Comparison of ENCODE assay signal across 8 cellular contexts in the genomic region with DNA sequence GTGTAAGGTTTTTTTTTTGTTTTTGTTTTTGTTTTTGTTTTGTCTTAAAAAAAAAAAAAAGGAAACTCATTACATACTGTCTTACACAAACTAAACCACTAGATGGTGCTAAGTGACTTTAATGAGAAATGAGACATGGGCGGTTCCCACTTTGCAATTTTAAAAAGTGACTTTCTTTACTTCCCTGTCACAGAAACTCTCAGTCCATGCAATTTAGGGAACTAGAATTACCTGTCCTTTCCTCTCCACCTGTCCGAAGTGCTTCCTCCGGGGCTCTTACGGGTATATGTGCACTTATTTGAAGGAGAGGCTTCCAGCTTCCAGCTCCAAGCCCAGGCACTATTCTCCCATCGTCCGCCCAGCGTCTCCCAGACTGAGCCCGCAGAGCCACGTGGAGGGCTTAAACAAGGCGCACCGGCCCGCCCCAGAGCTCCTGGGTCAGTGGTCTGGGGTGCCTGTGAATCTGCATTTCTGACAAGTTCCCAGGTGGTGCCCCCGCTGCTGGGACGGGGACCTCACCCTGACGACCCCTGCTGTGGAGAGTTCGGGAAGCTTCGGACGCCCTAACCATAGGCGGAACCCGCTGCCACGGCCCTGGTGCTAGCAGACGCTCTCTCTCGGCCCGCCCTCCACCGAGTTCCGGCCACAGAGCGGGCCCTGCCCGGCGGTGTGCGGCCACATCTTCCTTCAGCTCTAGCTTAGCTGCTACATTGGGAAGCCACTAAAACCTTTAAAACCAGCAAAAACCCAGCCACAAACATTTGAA. TPM values are rescaled to one million over a fixed set of nuclear protein-coding genes. Genes with fewer than 3 reads are reported as not detected.
DNase-seq lines count a peak whose midpoint lies in the region; ATAC-seq, FAIRE-seq and TF ChIP-seq lines count a peak whose summit lies in the region.

No MANE protein-coding gene starts in this region.

- no peaks in the 10 kb centered on the region for H3K27me3 ChIP-seq in ovary

- H3K27ac Mint-ChIP-seq in activated naive CD4-positive, alpha-beta T cell treated with anti-CD3 and anti-CD28 coated beads, Interleukin-2, amount 10 ng/mL, durations not matched to agents 7 days and 5 days: peak overlapping the region; percentile 93

- peak; percentile 37 for DNase-seq in Daoy (ENCODE audit: low read depth)
- DNase-seq in HuH-7 (ENCODE audit: low spot score): peak; percentile 66
- DNase-seq in RKO (ENCODE audit: low spot score): peak; percentile 81
- DNase-seq in activated naive CD4-positive, alpha-beta T cell treated with anti-CD3 and anti-CD28 coated beads, Interleukin-2, amount 10 ng/mL, durations not matched to agents 7 days and 5 days: peak; percentile 69
- DNase-seq in head of caudate nucleus: peak in 33 of 42 donors; percentile 7 to 65 (median 27)
- DNase-seq in ovary: peak; percentile 46 to 75 (median 58)
- peak; percentile 36 for DNase-seq in urothelium cell line (ENCODE audit: low spot score)

- CTCF ChIA-PET in activated naive CD4-positive, alpha-beta T cell treated with anti-CD3 and anti-CD28 coated beads, Interleukin-2, amount 10 ng/mL, durations not matched to agents 7 days and 5 days (lab: Charles Lee): interaction anchor here (1.1 to 3.3 kb wide), 18 partner anchors 9 to 515 kb away, joined by 3 to 18 read pairs (median 8); a partner anchor contains a TSS

- no peak for TF ChIP-seq EP300 in ovary (IDR thresholded peaks at IDR 0.05)

- 0 to 2% (median 1%) methylated on average over 30 of the region's 30 CpGs for WGBS in ovary, 3 donors

- intact Hi-C loops in head of caudate nucleus (cut with DNase I) (no loop called here), ovary (cut with DNase I) (loop anchor here (5.0 to 10.0 kb wide), 6 partner anchors 390 to 492 kb away; no protein-coding TSS in a partner anchor)

- peaks cover 2% of the 10 kb centered on the region for H3K9me3 Mint-ChIP-seq in activated naive CD4-positive, alpha-beta T cell treated with anti-CD3 and anti-CD28 coated beads, Interleukin-2, amount 10 ng/mL, durations not matched to agents 7 days and 5 days

- no peak for FAIRE-seq in urothelium cell line (lab: Jason Lieb, UNC)

- peak; percentile 54 to 73 (median 71) for TF ChIP-seq CTCF in ovary (IDR thresholded peaks at IDR 0.05)

- TF ChIP-seq POLR2A in ovary (IDR thresholded peaks at IDR 0.05): no peak

- peak; percentile 70 for ATAC-seq in GM21529 (IDR thresholded peaks at IDR 0.05; ENCODE audit: unreplicated experiment)

- H3K36me3 Mint-ChIP-seq in activated naive CD4-positive, alpha-beta T cell treated with anti-CD3 and anti-CD28 coated beads, Interleukin-2, amount 10 ng/mL, durations not matched to agents 7 days and 5 days: peaks cover 2% of the 10 kb centered on the region

- H3K4me3 ChIP-seq in ovary: peak overlapping the region; percentile 42

- no peaks in the 10 kb centered on the region for H3K9me3 ChIP-seq in ovary

- H3K4me1 ChIP-seq in ovary (ENCODE audit: insufficient read depth): peaks cover 2% of the 10 kb centered on the region

- H3K4me3 Mint-ChIP-seq in activated naive CD4-positive, alpha-beta T cell treated with anti-CD3 and anti-CD28 coated beads, Interleukin-2, amount 10 ng/mL, durations not matched to agents 7 days and 5 days: peak overlapping the region; percentile 84

- peaks cover 46% of the 10 kb centered on the region for H3K27me3 Mint-ChIP-seq in activated naive CD4-positive, alpha-beta T cell treated with anti-CD3 and anti-CD28 coated beads, Interleukin-2, amount 10 ng/mL, durations not matched to agents 7 days and 5 days

- H3K36me3 ChIP-seq in ovary: no peaks in the 10 kb centered on the region

- H3K27ac ChIP-seq in ovary: peak overlapping the region in 1 of 2 donors; percentile 6

- peaks cover 65% of the 10 kb centered on the region for H3K4me1 Mint-ChIP-seq in activated naive CD4-positive, alpha-beta T cell treated with anti-CD3 and anti-CD28 coated beads, Interleukin-2, amount 10 ng/mL, durations not matched to agents 7 days and 5 days

RNA-seq across cellular contexts. Expression of a gene that starts 26.1 kb away (rescaled TPM):
- 0.42 and 4.2 TPM in 2 replicates for total RNA-seq in Daoy (2014; rRNA removed; shearing (Covaris generic))
- 1 to 10 TPM in 6 of 7 donors, under 1 TPM in 1; 0.92 to 4.9 (median 1.3) TPM for total RNA-seq in ovary
- 1 to 10 TPM; 1.5 to 4.1 TPM for polyA plus RNA-seq in ovary

Comparison
In these comparisons a context has a peak if more than half of its experiments do, and no peak if none do; other contexts are left out.
1. DNase-seq: peak in every context shown above with its lines; median percentile 81 in RKO; 69 in activated naive CD4-positive, alpha-beta T cell treated with anti-CD3 and anti-CD28 coated beads, Interleukin-2, amount 10 ng/mL, durations not matched to agents 7 days and 5 days; 66 in HuH-7; 58 in ovary; 37 in Daoy; 36 in urothelium cell line; 27 in head of caudate nucleus.